In the genomic region with DNA sequence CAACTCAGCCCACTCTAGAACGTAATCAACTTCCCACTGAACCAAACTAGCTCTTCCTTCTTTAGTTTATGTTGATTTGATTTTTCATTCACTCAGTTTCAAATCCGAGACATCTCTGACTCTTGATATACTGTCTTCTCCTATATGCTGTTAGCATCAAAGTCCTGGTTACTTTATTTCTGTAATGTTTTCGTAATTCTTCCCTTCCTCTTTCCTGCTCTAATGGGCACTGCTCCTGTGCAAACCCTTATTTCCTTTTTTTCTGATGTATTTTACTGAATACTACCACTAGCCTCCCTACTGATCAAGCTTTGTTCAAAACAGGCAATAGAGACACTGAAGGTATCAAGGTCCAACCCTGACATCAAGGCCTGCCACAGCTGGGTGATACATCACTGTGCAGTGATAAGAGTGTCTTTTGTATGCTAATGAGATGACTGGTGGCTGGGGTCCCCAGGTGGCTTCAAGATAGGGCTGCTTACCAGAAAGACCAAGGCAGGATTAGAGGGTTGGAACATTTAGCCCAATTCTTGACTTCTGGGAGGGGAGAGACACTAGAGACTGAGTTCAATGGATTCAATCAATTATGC, we compare ENCODE assay signal across 25 cellular contexts.
"Had no signal": no experiment of that assay in that cellular context is flagged by ENCODE, and none has a peak within 500 bp of the region (broad histone marks: within the 10 kb centered on the region; RNA-seq: fewer than 3 reads in every experiment).

No MANE protein-coding gene starts in this region.

- H3K9me3 ChIP-seq: pancreas, testis had no signal

- H3K27me3 ChIP-seq: foreskin keratinocyte, neural progenitor cell, pancreas, right lobe of liver, testis, upper lobe of left lung had no signal

- H3K4me3 Mint-ChIP-seq: activated CD4-positive, alpha-beta T cell treated with anti-CD3 and anti-CD28 coated beads, Interleukin-2, amount 10 ng/mL, durations not matched to agents 24 days and 14 days; activated CD8-positive, alpha-beta T cell treated with anti-CD3 and anti-CD28 coated beads, Interleukin-2, amount 10 ng/mL, durations not matched to agents 7 days and 5 days; activated naive CD8-positive, alpha-beta T cell treated with anti-CD3 and anti-CD28 coated beads, Interleukin-2, amount 10 ng/mL, durations not matched to agents 7 days and 5 days; activated T-cell treated with anti-CD3 and anti-CD28 coated beads, Interleukin-2, amount 50 U/mL, for 24 hours; neural progenitor cell; stimulated activated effector memory CD8-positive, alpha-beta T cell treated with anti-CD3 and anti-CD28 coated beads, Interleukin-12 subunit alpha, Interleukin-12 subunit beta, amount 100 ng/mL, for 72 hours had no signal

- ATAC-seq: activated CD8-positive, alpha-beta T cell treated with anti-CD3 and anti-CD28 coated beads, Interleukin-2, amount 10 ng/mL, durations not matched to agents 7 days and 5 days; foreskin keratinocyte; pancreas; stimulated activated effector memory CD8-positive, alpha-beta T cell treated with anti-CD3 and anti-CD28 coated beads, Interleukin-12 subunit alpha, Interleukin-12 subunit beta, amount 100 ng/mL, for 72 hours had no signal

- H3K4me1 ChIP-seq: lower lobe of right lung, neural progenitor cell, pancreas, right lobe of liver, testis, upper lobe of left lung had no signal

- H3K36me3 ChIP-seq: lower lobe of right lung, right lobe of liver had no signal

- FAIRE-seq: keratinocyte, pancreas, small intestine had no signal

- H3K9ac ChIP-seq: neural progenitor cell had no signal

- H2AFZ ChIP-seq: neural progenitor cell had no signal

- H3K27ac Mint-ChIP-seq: activated CD4-positive, alpha-beta T cell treated with anti-CD3 and anti-CD28 coated beads, Interleukin-2, amount 10 ng/mL, durations not matched to agents 24 days and 14 days; activated CD8-positive, alpha-beta T cell treated with anti-CD3 and anti-CD28 coated beads, Interleukin-2, amount 10 ng/mL, durations not matched to agents 7 days and 5 days; activated naive CD8-positive, alpha-beta T cell treated with anti-CD3 and anti-CD28 coated beads, Interleukin-2, amount 10 ng/mL, durations not matched to agents 7 days and 5 days; activated T-cell treated with anti-CD3 and anti-CD28 coated beads, Interleukin-2, amount 50 U/mL, for 24 hours; activated T-helper 2 cell treated with anti-CD3 and anti-CD28 coated beads, Interferon-gamma antibody, Interleukin-2, Interleukin-4, amounts not matched to agents 10 μg/mL and 5 μg/mL and 100 μg/mL, durations not matched to agents 14 hours and 24 hours and 36 hours; neural progenitor cell; stimulated activated effector memory CD8-positive, alpha-beta T cell treated with anti-CD3 and anti-CD28 coated beads, Interleukin-12 subunit alpha, Interleukin-12 subunit beta, amount 100 ng/mL, for 72 hours had no signal

- H3K4me1 Mint-ChIP-seq: activated CD4-positive, alpha-beta T cell treated with anti-CD3 and anti-CD28 coated beads, Interleukin-2, amount 10 ng/mL, durations not matched to agents 24 days and 14 days; activated naive CD8-positive, alpha-beta T cell treated with anti-CD3 and anti-CD28 coated beads, Interleukin-2, amount 10 ng/mL, durations not matched to agents 7 days and 5 days; neural progenitor cell; stimulated activated effector memory CD8-positive, alpha-beta T cell treated with anti-CD3 and anti-CD28 coated beads, Interleukin-12 subunit alpha, Interleukin-12 subunit beta, amount 100 ng/mL, for 72 hours had no signal

- H3K27ac ChIP-seq: foreskin keratinocyte, lower lobe of right lung, neural progenitor cell, pancreas, right lobe of liver, testis, upper lobe of left lung had no signal

- H3K4me3 ChIP-seq: lower lobe of right lung, neural progenitor cell, pancreas, right lobe of liver, testis, upper lobe of left lung had no signal

- H3K4me2 ChIP-seq: neural progenitor cell had no signal

- H3K36me3 Mint-ChIP-seq: stimulated activated effector memory CD8-positive, alpha-beta T cell treated with anti-CD3 and anti-CD28 coated beads, Interleukin-12 subunit alpha, Interleukin-12 subunit beta, amount 100 ng/mL, for 72 hours had no signal

- DNase-seq: activated CD4-positive, alpha-beta T cell treated with anti-CD3 and anti-CD28 coated beads, Interleukin-2, amount 10 ng/mL, durations not matched to agents 24 days and 14 days; activated CD4-positive, CD25-positive, alpha-beta regulatory T cell; activated CD8-positive, alpha-beta T cell treated with anti-CD3 and anti-CD28 coated beads, Interleukin-2, amount 10 ng/mL, durations not matched to agents 7 days and 5 days; activated naive CD4-positive, alpha-beta T cell treated with Interleukin-2 at 50 U/mL for 16 hours; activated naive CD8-positive, alpha-beta T cell treated with anti-CD3 and anti-CD28 coated beads, Interleukin-2, amount 10 ng/mL, durations not matched to agents 7 days and 5 days; activated T-cell treated with anti-CD3 and anti-CD28 coated beads, Interleukin-2, amount 50 U/mL, for 24 hours; amygdala; dermis blood vessel endothelial cell; effector memory CD4-positive, alpha-beta T cell; foreskin keratinocyte; glutamatergic neuron; hypothalamus; lower lobe of right lung; pancreas; right lobe of liver; small intestine; stimulated activated CD4-positive, alpha-beta T cell treated with anti-CD3 and anti-CD28 coated beads, Interleukin-15, amount 100 ng/mL, for 24 hours; stimulated activated CD4-positive, alpha-beta T cell treated with anti-CD3 and anti-CD28 coated beads, Interleukin-4, amount 100 ng/mL, for 1 hour; T-helper 2 cell; testis; upper lobe of left lung had no signal
